In the genomic region with DNA sequence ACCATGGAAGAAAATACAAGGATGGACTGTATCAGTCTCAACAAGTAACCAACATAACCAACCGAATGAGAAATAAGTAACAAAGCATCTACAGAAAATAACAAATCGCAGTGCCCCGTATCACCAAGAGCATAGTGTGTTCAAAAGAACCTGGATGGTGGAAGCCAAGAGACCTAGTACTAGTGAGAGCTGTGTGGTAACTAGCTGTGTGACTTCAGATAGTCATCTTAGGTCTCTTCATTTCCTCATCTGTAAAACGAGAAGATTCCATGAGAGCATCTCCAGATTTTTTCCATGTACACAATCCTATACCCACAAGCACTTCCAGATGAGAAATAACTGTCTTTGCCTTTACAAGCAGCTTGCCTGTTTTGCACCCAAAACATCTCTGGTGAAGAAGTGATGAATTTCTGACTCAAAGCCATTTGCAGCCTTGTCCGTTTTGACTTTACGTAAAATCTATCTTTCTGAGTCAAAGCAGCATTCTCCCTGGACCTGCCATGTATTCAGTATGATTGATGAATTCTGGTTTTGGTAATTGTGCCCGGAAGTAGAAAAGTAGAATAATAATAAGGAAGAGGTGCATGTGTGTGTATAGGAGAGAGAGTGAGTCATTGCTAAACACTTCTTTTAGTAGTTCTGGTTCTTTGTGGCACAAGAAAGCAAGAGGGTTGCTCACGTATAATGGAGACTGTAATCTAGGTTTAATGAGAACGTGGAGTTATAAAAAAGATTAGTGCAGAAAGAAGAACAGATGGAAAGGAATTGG, we compare ENCODE assay signal across 20 cellular contexts. TPM values are rescaled to one million over a fixed set of nuclear protein-coding genes. Genes with fewer than 3 reads are reported as not detected.
A peak's percentile ranks its signal among the peaks of the same experiment; 100 is the strongest.
DNase-seq lines count a peak whose midpoint lies in the region; ATAC-seq lines count a peak whose summit lies in the region.
"Had no signal": no experiment of that assay in that cellular context is flagged by ENCODE, and none has a peak within 500 bp of the region (broad histone marks: within the 10 kb centered on the region; RNA-seq: fewer than 3 reads in every experiment).

No MANE protein-coding gene starts in this region.

- H3K4me1 ChIP-seq in mesenchymal stem cell (ENCODE audit: control insufficient read depth, insufficient read depth, low read depth, low read length): peaks cover 2% of the 10 kb centered on the region
- H3K4me1 ChIP-seq: right atrium auricular region had no signal

- H2AK5ac ChIP-seq in mesenchymal stem cell (ENCODE audit: low read length, severe bottlenecking): no peak overlapping the region

- H3K4me2 ChIP-seq in mesenchymal stem cell (ENCODE audit: low read length, poor library complexity, severe bottlenecking): no peak overlapping the region
- H3K4me2 ChIP-seq: GM23338 had no signal

- H4K91ac ChIP-seq in mesenchymal stem cell (ENCODE audit: low read length): no peak overlapping the region

- DNase-seq in activated CD4-positive, CD25-positive, alpha-beta regulatory T cell (lab: John Stamatoyannopoulos, UW): no peak
- DNase-seq in M059J (ENCODE audit: low read depth) (peak; percentile 88), astrocyte of the hippocampus (ENCODE audit: low read depth, low spot score) (peak; percentile 73), mesenchymal stem cell (peak; percentile 45), NCI-H2171 (lab: John Stamatoyannopoulos, UW) (no peak)
- DNase-seq: 8988T; activated gamma-delta T cell treated with Interleukin-2 at 50 U/mL for 16 hours; DMS153; NCI-H187 treated with DMSO at 0.1 percent for 48 hours; stimulated activated naive CD4-positive, alpha-beta T cell; thyroid gland had no signal

- peaks cover 0 to 3% of the 10 kb centered on the region in 2 experiments for H3K36me3 ChIP-seq in mesenchymal stem cell (ENCODE audit: control insufficient read depth in 1 of 2, insufficient read depth in 2 of 2, low read depth in 1 of 2, low read length in 2 of 2)
- H3K36me3 ChIP-seq: neutrophil, right atrium auricular region, thyroid gland had no signal

- no peak overlapping the region for H3K18ac ChIP-seq in mesenchymal stem cell (ENCODE audit: low read depth in 1 of 2, low read length in 2 of 2)

- peaks cover 40% of the 10 kb centered on the region for H3K79me1 ChIP-seq in mesenchymal stem cell (replicated peaks; ENCODE audit: low read length, poor library complexity, severe bottlenecking)

- H2BK5ac ChIP-seq in mesenchymal stem cell (ENCODE audit: low read depth, low read length, poor library complexity, severe bottlenecking): no peak overlapping the region

- H3K4me3 ChIP-seq in mesenchymal stem cell (ENCODE audit: insufficient read depth in 1 of 2, low read depth in 1 of 2, low read length in 2 of 2): no peak overlapping the region
- H3K4me3 ChIP-seq: GM23338, right atrium auricular region, thyroid gland had no signal

- H3K4ac ChIP-seq in mesenchymal stem cell (ENCODE audit: low read depth in 1 of 2, low read length in 2 of 2): no peak overlapping the region

- no peaks in the 10 kb centered on the region for H3K27me3 ChIP-seq in mesenchymal stem cell (ENCODE audit: control insufficient read depth in 1 of 2, insufficient read depth in 1 of 2, low read length in 2 of 2)
- H3K27me3 ChIP-seq: neutrophil, right atrium auricular region, thyroid gland had no signal

- H4K8ac ChIP-seq in mesenchymal stem cell (ENCODE audit: low read length): no peak overlapping the region

- H2AFZ ChIP-seq in mesenchymal stem cell (ENCODE audit: low read depth, low read length): no peak overlapping the region
- H2AFZ ChIP-seq: GM23338 had no signal

- no peak overlapping the region for H3K27ac ChIP-seq in mesenchymal stem cell (ENCODE audit: low read length, poor library complexity, severe bottlenecking)
- H3K27ac ChIP-seq: C4-2B, neutrophil, right atrium auricular region, thyroid gland had no signal

- H3K14ac ChIP-seq in mesenchymal stem cell (ENCODE audit: low read length in 2 of 2): no peak overlapping the region

- no peaks in the 10 kb centered on the region for H3K9me3 ChIP-seq in mesenchymal stem cell (ENCODE audit: control insufficient read depth, low read length)
- H3K9me3 ChIP-seq: neutrophil, right atrium auricular region, thyroid gland had no signal

- no peak overlapping the region for H3K23ac ChIP-seq in mesenchymal stem cell (ENCODE audit: low read length in 2 of 2)

- ATAC-seq in activated CD4-positive, CD25-positive, alpha-beta regulatory T cell treated with anti-CD3 and anti-CD28 coated beads, Interleukin-2, amount 50 U/mL, for 24 hours: peak; percentile 41 to 74
- ATAC-seq in GM19397 (IDR thresholded peaks at IDR 0.05; ENCODE audit: unreplicated experiment) (no peak), GM21390 (IDR thresholded peaks at IDR 0.05; ENCODE audit: unreplicated experiment) (no peak)
- ATAC-seq: GM23338, left lobe of liver, Right ventricle myocardium inferior had no signal

- 68% methylated on average over 8 of the region's 9 CpGs for WGBS in mesenchymal stem cell

- no peak overlapping the region for H2BK12ac ChIP-seq in mesenchymal stem cell (ENCODE audit: low read length in 2 of 2)

- no peak overlapping the region for H2BK120ac ChIP-seq in mesenchymal stem cell (ENCODE audit: low read depth, low read length)

- H3K9ac ChIP-seq in mesenchymal stem cell (ENCODE audit: low read length): no peak overlapping the region

- no peak overlapping the region for H2BK15ac ChIP-seq in mesenchymal stem cell (ENCODE audit: low read depth, poor library complexity, severe bottlenecking)

RNA-seq across cellular contexts. Expression of a gene that starts 41.0 kb away (rescaled TPM):
- total RNA-seq in M059J (2014; rRNA removed; shearing (Covaris generic)): 95.6 and 120 TPM in 2 replicates
- polyA plus RNA-seq in mesenchymal stem cell (2013, experiment 1 of 2): 11.8 TPM
- 10.9 TPM for polyA plus RNA-seq in mesenchymal stem cell (2013, experiment 2 of 2)

Comparison
In these comparisons a context has a peak if more than half of its experiments do, and no peak if none do; other contexts are left out.
1. ATAC-seq: peak in activated CD4-positive, CD25-positive, alpha-beta regulatory T cell treated with anti-CD3 and anti-CD28 coated beads, Interleukin-2, amount 50 U/mL, for 24 hours (2 of 2); none in GM19397 (single experiment) and GM21390 (single experiment).
2. DNase-seq: peak in M059J (single experiment), astrocyte of the hippocampus (single experiment) and mesenchymal stem cell (single experiment); none in activated CD4-positive, CD25-positive, alpha-beta regulatory T cell (0 of 4) and NCI-H2171 (single experiment).